ENCODE assay signal across 23 cellular contexts in genomic region chr14:63678538-63678937, GRCh38.
"Had no signal": no experiment of that assay in that cellular context is flagged by ENCODE, and none has a peak within 500 bp of the region (broad histone marks: within the 10 kb centered on the region; RNA-seq: fewer than 3 reads in every experiment).

No MANE protein-coding gene starts in this region.

- H3K36me3 Mint-ChIP-seq: WTC11 had no signal

- H3K9me3 ChIP-seq: heart left ventricle, left ventricle myocardium inferior, right lobe of liver, testis, uterus had no signal

- ATAC-seq: activated CD8-positive, alpha-beta T cell treated with anti-CD3 and anti-CD28 coated beads for 36 hours; activated naive CD8-positive, alpha-beta T cell treated with anti-CD3 and anti-CD28 coated beads, Interleukin-2, amount 50 U/mL, for 24 hours; activated T-cell treated with anti-CD3 and anti-CD28 coated beads, Interleukin-2, amount 50 U/mL, for 4 hours; activated T-helper 17 cell treated with anti-CD3 and anti-CD28 coated beads, Interleukin-2, amount 50 U/mL, for 72 hours; heart left ventricle; right lobe of liver; stimulated activated naive CD8-positive, alpha-beta T cell treated with anti-CD3 and anti-CD28 coated beads, Interleukin-15, Interleukin-2, amounts not matched to agents 100 U/mL and 50 U/mL, for 24 hours; WTC11 had no signal

- H3K4me1 ChIP-seq: heart left ventricle, left ventricle myocardium inferior, right lobe of liver, testis, uterus had no signal

- H3K27me3 ChIP-seq: heart left ventricle, right lobe of liver, testis, uterus had no signal

- H3K4me3 ChIP-seq: heart left ventricle, left ventricle myocardium inferior, lung, right lobe of liver, testis, uterus had no signal

- DNase-seq: activated CD4-positive, alpha-beta T cell treated with anti-CD3 and anti-CD28 coated beads for 1 hour; activated CD4-positive, alpha-beta T cell treated with anti-CD3 and anti-CD28 coated beads, Interleukin-2, amount 10 ng/mL, durations not matched to agents 7 days and 5 days; activated CD8-positive, alpha-beta T cell treated with anti-CD3 and anti-CD28 coated beads for 36 hours; activated naive CD8-positive, alpha-beta T cell treated with anti-CD3 and anti-CD28 coated beads, Interleukin-2, amount 50 U/mL, for 24 hours; activated T-cell treated with anti-CD3 and anti-CD28 coated beads, Interleukin-2, amount 50 U/mL, for 4 hours; amygdala; central memory CD4-positive, alpha-beta T cell; effector memory CD4-positive, alpha-beta T cell; heart left ventricle; left ventricle myocardium inferior; right lobe of liver; stimulated activated CD4-positive, alpha-beta T cell treated with anti-CD3 and anti-CD28 coated beads, Interleukin-12 subunit alpha, Interleukin-12 subunit beta, amount 100 ng/mL, for 4 hours; stimulated activated CD4-positive, alpha-beta T cell treated with anti-CD3 and anti-CD28 coated beads, Interleukin-4, amount 100 ng/mL, for 1 hour; stimulated activated naive CD8-positive, alpha-beta T cell treated with anti-CD3 and anti-CD28 coated beads, Interleukin-15, Interleukin-2, amounts not matched to agents 100 U/mL and 50 U/mL, for 24 hours; testis; uterus had no signal

- H3K9me3 Mint-ChIP-seq: activated CD4-positive, alpha-beta T cell treated with anti-CD3 and anti-CD28 coated beads, Interleukin-2, amount 10 ng/mL, durations not matched to agents 7 days and 5 days; activated CD8-positive, alpha-beta T cell treated with anti-CD3 and anti-CD28 coated beads for 36 hours; activated naive CD4-positive, alpha-beta T cell treated with anti-CD3 and anti-CD28 coated beads, Interleukin-2, amount 50 U/mL, for 24 hours; activated naive CD8-positive, alpha-beta T cell treated with anti-CD3 and anti-CD28 coated beads, Interleukin-2, amount 50 U/mL, for 24 hours; activated T-cell treated with anti-CD3 and anti-CD28 coated beads, Interleukin-2, amount 50 U/mL, for 4 hours; activated T-helper 17 cell treated with anti-CD3 and anti-CD28 coated beads, Interleukin-2, amount 50 U/mL, for 72 hours; nephron; T-helper 1 cell treated with Interleukin-12 subunit alpha and Interleukin-12 subunit beta and Interleukin-4 antibody, amounts not matched to agents 30 μg/mL and 1 μg/mL, for 36 hours; type B pancreatic cell; WTC11 had no signal

- H3K27ac ChIP-seq: heart left ventricle, left ventricle myocardium inferior, right lobe of liver, testis, uterus had no signal

- H3K27me3 Mint-ChIP-seq: activated CD4-positive, alpha-beta T cell treated with anti-CD3 and anti-CD28 coated beads, Interleukin-2, amount 10 ng/mL, durations not matched to agents 7 days and 5 days; activated CD8-positive, alpha-beta T cell treated with anti-CD3 and anti-CD28 coated beads for 36 hours; activated naive CD4-positive, alpha-beta T cell treated with anti-CD3 and anti-CD28 coated beads, Interleukin-2, amount 50 U/mL, for 24 hours; activated naive CD8-positive, alpha-beta T cell treated with anti-CD3 and anti-CD28 coated beads, Interleukin-2, amount 50 U/mL, for 24 hours; activated T-helper 17 cell treated with anti-CD3 and anti-CD28 coated beads, Interleukin-2, amount 50 U/mL, for 72 hours; type B pancreatic cell had no signal

- H3K36me3 ChIP-seq: right lobe of liver, uterus had no signal

- H3K4me1 Mint-ChIP-seq: activated CD4-positive, alpha-beta T cell treated with anti-CD3 and anti-CD28 coated beads, Interleukin-2, amount 10 ng/mL, durations not matched to agents 7 days and 5 days; activated naive CD4-positive, alpha-beta T cell treated with anti-CD3 and anti-CD28 coated beads, Interleukin-2, amount 50 U/mL, for 24 hours; activated naive CD8-positive, alpha-beta T cell treated with anti-CD3 and anti-CD28 coated beads, Interleukin-2, amount 50 U/mL, for 24 hours; activated T-helper 17 cell treated with anti-CD3 and anti-CD28 coated beads, Interleukin-2, amount 50 U/mL, for 72 hours; nephron; WTC11 had no signal

- H3K4me3 Mint-ChIP-seq: activated CD4-positive, alpha-beta T cell treated with anti-CD3 and anti-CD28 coated beads, Interleukin-2, amount 10 ng/mL, durations not matched to agents 7 days and 5 days; activated CD8-positive, alpha-beta T cell treated with anti-CD3 and anti-CD28 coated beads for 36 hours; activated naive CD4-positive, alpha-beta T cell treated with anti-CD3 and anti-CD28 coated beads, Interleukin-2, amount 50 U/mL, for 24 hours; activated naive CD8-positive, alpha-beta T cell treated with anti-CD3 and anti-CD28 coated beads, Interleukin-2, amount 50 U/mL, for 24 hours; activated T-cell treated with anti-CD3 and anti-CD28 coated beads, Interleukin-2, amount 50 U/mL, for 4 hours; activated T-helper 17 cell treated with anti-CD3 and anti-CD28 coated beads, Interleukin-2, amount 50 U/mL, for 72 hours; nephron; T-helper 1 cell treated with Interleukin-12 subunit alpha and Interleukin-12 subunit beta and Interleukin-4 antibody, amounts not matched to agents 30 μg/mL and 1 μg/mL, for 36 hours; type B pancreatic cell; WTC11 had no signal

- H3K27ac Mint-ChIP-seq: activated CD4-positive, alpha-beta T cell treated with anti-CD3 and anti-CD28 coated beads, Interleukin-2, amount 10 ng/mL, durations not matched to agents 7 days and 5 days; activated CD8-positive, alpha-beta T cell treated with anti-CD3 and anti-CD28 coated beads for 36 hours; activated naive CD4-positive, alpha-beta T cell treated with anti-CD3 and anti-CD28 coated beads, Interleukin-2, amount 50 U/mL, for 24 hours; activated naive CD8-positive, alpha-beta T cell treated with anti-CD3 and anti-CD28 coated beads, Interleukin-2, amount 50 U/mL, for 24 hours; activated T-helper 17 cell treated with anti-CD3 and anti-CD28 coated beads, Interleukin-2, amount 50 U/mL, for 72 hours; T-helper 1 cell treated with Interleukin-12 subunit alpha and Interleukin-12 subunit beta and Interleukin-4 antibody, amounts not matched to agents 30 μg/mL and 1 μg/mL, for 36 hours; WTC11 had no signal
